In the genomic region with DNA sequence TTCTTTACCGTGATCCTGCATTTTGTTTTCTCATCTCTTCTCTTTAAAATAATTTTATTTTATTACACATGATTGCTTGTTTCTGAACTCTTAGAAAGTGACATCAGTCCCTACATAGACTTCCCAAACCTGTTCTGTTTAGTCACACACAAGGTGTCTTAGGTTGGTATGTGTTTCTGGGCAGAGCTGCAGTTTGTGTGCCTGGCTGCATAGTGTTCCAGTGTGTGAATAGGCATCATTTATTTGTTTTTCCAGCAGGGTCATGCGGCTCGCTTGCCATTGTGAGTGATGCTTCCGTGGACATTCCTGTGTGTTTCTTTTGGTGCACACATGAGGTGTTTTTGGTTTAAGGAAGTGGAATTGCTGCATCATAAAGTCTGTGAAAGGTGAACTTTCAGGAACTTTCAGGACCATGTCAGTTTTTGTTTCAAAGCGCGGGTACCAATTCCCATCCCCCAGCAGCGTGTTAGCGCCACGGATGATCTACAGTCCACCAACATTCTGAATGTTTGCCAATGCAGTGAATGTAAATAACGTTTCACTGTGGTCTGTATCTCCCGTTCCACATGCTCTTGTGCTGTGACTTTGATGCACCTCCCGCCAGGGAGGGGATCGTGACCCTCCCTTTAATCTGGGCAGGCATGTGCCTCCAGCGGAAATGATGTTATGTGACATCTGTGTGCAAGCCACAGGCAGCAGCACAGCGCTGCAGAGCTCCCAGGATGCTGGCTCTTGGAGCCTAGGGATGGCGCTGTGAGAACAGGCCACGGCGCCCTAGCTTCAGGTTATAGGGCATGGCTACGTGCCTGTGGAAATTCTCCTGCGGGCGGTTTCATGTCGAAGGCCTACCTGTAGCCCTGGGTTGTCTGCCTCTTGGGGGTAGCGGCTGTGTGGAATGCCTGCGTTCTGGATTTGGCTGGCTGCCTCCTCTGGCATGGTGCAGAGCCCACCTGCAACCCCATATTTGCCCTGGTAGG, we compare ENCODE assay signal across 20 cellular contexts.
DNase-seq lines count a peak whose midpoint lies in the region; ATAC-seq and TF ChIP-seq lines count a peak whose summit lies in the region.
"Had no signal": no experiment of that assay in that cellular context is flagged by ENCODE, and none has a peak within 500 bp of the region (broad histone marks: within the 10 kb centered on the region; RNA-seq: fewer than 3 reads in every experiment).

No MANE protein-coding gene starts in this region.

- H3K36me3 ChIP-seq in SK-N-SH (replicated peaks in 1 of 2; ENCODE audit: control insufficient read depth in 1 of 2, insufficient read depth in 2 of 2, low read length in 1 of 2): peaks cover 0 to 6% of the 10 kb centered on the region in 2 experiments
- H3K36me3 ChIP-seq: pancreas, upper lobe of left lung had no signal

- no peak for ATAC-seq in SK-N-SH treated with all-trans-retinoic acid at 6 μM for 48 hours
- ATAC-seq in esophagus mucosa: peak; percentile 53
- no peak for ATAC-seq in HG02642 (IDR thresholded peaks at IDR 0.05; ENCODE audit: poor library complexity, unreplicated experiment)
- ATAC-seq in Right ventricle myocardium inferior: no peak
- ATAC-seq in activated CD8-positive, alpha-beta T cell treated with anti-CD3 and anti-CD28 coated beads, Interleukin-2, amount 10 ng/mL, durations not matched to agents 7 days and 5 days: no peak
- ATAC-seq: pancreas; stimulated activated naive CD8-positive, alpha-beta T cell treated with anti-CD3 and anti-CD28 coated beads, Interleukin-15, Interleukin-2, amounts not matched to agents 100 U/mL and 50 U/mL, for 24 hours had no signal

- no peak overlapping the region for H3K9ac ChIP-seq in SK-N-SH

- H3K79me2 ChIP-seq in SK-N-SH (ENCODE audit: insufficient read depth): no peaks in the 10 kb centered on the region

- CTCF ChIA-PET in SK-N-SH (lab: Yijun Ruan, JAX): interaction anchor here (0.9 to 1.3 kb wide), 2 partner anchors 43 to 281 kb away, joined by 4 to 5 read pairs; no protein-coding TSS in a partner anchor
- CTCF ChIA-PET in activated CD8-positive, alpha-beta T cell treated with anti-CD3 and anti-CD28 coated beads, Interleukin-2, amount 10 ng/mL, durations not matched to agents 7 days and 5 days (lab: Charles Lee): no interaction called here

- H3F3A ChIP-seq in SK-N-SH (replicated peaks; ENCODE audit: insufficient read depth): no peaks in the 10 kb centered on the region

- H3K4me3 Mint-ChIP-seq in activated CD8-positive, alpha-beta T cell treated with anti-CD3 and anti-CD28 coated beads, Interleukin-2, amount 10 ng/mL, durations not matched to agents 7 days and 5 days: no peak overlapping the region

- 86% methylated on average over 16 of the region's 24 CpGs for WGBS in SK-N-SH (ENCODE audit: low lambda C conversion rate)

- H3K4me3 ChIP-seq in SK-N-SH (ENCODE audit: low read depth in 2 of 2, low read length in 1 of 2): no peak overlapping the region
- H3K4me3 ChIP-seq: lung, pancreas, upper lobe of left lung had no signal

- no peak for TF ChIP-seq EP300 in SK-N-SH (IDR thresholded peaks at IDR 0.05; ENCODE audit: borderline replicate concordance in 1 of 2, low read depth in 1 of 2, low read length in 1 of 2)

- POLR2A ChIA-PET in SK-N-SH (lab: Yijun Ruan, JAX): interaction anchor here (0.6 kb wide), 1 partner anchor 615 kb away, joined by 4 read pairs; no protein-coding TSS in a partner anchor
- POLR2A ChIA-PET in activated CD8-positive, alpha-beta T cell treated with anti-CD3 and anti-CD28 coated beads, Interleukin-2, amount 10 ng/mL, durations not matched to agents 7 days and 5 days (lab: Charles Lee): no interaction called here

- intact Hi-C loops in Right ventricle myocardium inferior (cut with DNase I): no loop called here

- H3K4me1 Mint-ChIP-seq in activated CD8-positive, alpha-beta T cell treated with anti-CD3 and anti-CD28 coated beads, Interleukin-2, amount 10 ng/mL, durations not matched to agents 7 days and 5 days (ENCODE audit: low read depth): no peaks in the 10 kb centered on the region

- H3K9me2 ChIP-seq in SK-N-SH: no peaks in the 10 kb centered on the region

- H3K4me1 ChIP-seq in SK-N-SH (ENCODE audit: control insufficient read depth in 1 of 2, insufficient read depth in 2 of 2, low read depth in 1 of 2, low read length in 1 of 2): peaks cover 0 to 44% of the 10 kb centered on the region in 2 experiments; a peak in 1 of 4 replicates
- H3K4me1 ChIP-seq: pancreas, upper lobe of left lung had no signal

- DNase-seq in SK-N-SH: no peak
- DNase-seq in substantia nigra (lab: John Stamatoyannopoulos, UW): no peak
- DNase-seq in Right ventricle myocardium inferior (ENCODE audit: missing footprints): no peak
- no peak for DNase-seq in activated CD8-positive, alpha-beta T cell treated with anti-CD3 and anti-CD28 coated beads, Interleukin-2, amount 10 ng/mL, durations not matched to agents 7 days and 5 days
- DNase-seq: activated CD4-positive, alpha-beta T cell treated with anti-CD3 and anti-CD28 coated beads for 48 hours; activated CD8-positive, alpha-beta memory T cell treated with anti-CD3 and anti-CD28 coated beads, Interleukin-2, amount 50 U/mL, for 4 hours; activated gamma-delta T cell treated with Interleukin-2 at 50 U/mL for 16 hours; Calu3; central memory CD4-positive, alpha-beta T cell; effector memory CD4-positive, alpha-beta T cell; NCI-H1694 treated with DMSO at 0.1 percent for 48 hours; NCI-H226; pancreas; stimulated activated naive CD8-positive, alpha-beta T cell treated with anti-CD3 and anti-CD28 coated beads, Interleukin-15, Interleukin-2, amounts not matched to agents 100 U/mL and 50 U/mL, for 24 hours; upper lobe of left lung had no signal

- no peaks in the 10 kb centered on the region for H3K27me3 ChIP-seq in SK-N-SH (ENCODE audit: insufficient read depth)
- H3K27me3 ChIP-seq: pancreas, upper lobe of left lung had no signal

- H3K27ac Mint-ChIP-seq in activated CD8-positive, alpha-beta T cell treated with anti-CD3 and anti-CD28 coated beads, Interleukin-2, amount 10 ng/mL, durations not matched to agents 7 days and 5 days: no peak overlapping the region

- peaks cover 5% of the 10 kb centered on the region for H3K27me3 Mint-ChIP-seq in activated CD8-positive, alpha-beta T cell treated with anti-CD3 and anti-CD28 coated beads, Interleukin-2, amount 10 ng/mL, durations not matched to agents 7 days and 5 days (ENCODE audit: low read depth)

- no peaks in the 10 kb centered on the region for H4K20me1 ChIP-seq in SK-N-SH (ENCODE audit: insufficient read depth)

- H2AFZ ChIP-seq in SK-N-SH (ENCODE audit: low read depth): no peak overlapping the region

- peaks cover 5% of the 10 kb centered on the region for H3K9me3 Mint-ChIP-seq in activated CD8-positive, alpha-beta T cell treated with anti-CD3 and anti-CD28 coated beads, Interleukin-2, amount 10 ng/mL, durations not matched to agents 7 days and 5 days (ENCODE audit: insufficient read depth)

- H3K9me3 ChIP-seq in SK-N-SH: peaks cover 8% of the 10 kb centered on the region; the same call in 1 of the 2 replicates
- H3K9me3 ChIP-seq: pancreas had no signal

- H3K27ac ChIP-seq in SK-N-SH (ENCODE audit: low read depth in 2 of 2, low read length in 1 of 2) (peak overlapping the region in 1 of 2 experiments; percentile 67; a peak in 1 of 4 replicates), VCaP (peak overlapping the region; percentile 34; the same call in 1 of the 2 replicates), substantia nigra (ENCODE audit: low read depth, low read length, poor library complexity, severe bottlenecking) (peak overlapping the region; percentile 72)
- H3K27ac ChIP-seq: pancreas, upper lobe of left lung had no signal

- TF ChIP-seq RAD21 in SK-N-SH (IDR thresholded peaks at IDR 0.05; ENCODE audit: low read length): 0 out of 2 replicates have a peak, but pooled peaks have one; percentile 12

- H3K36me3 Mint-ChIP-seq in activated CD8-positive, alpha-beta T cell treated with anti-CD3 and anti-CD28 coated beads, Interleukin-2, amount 10 ng/mL, durations not matched to agents 7 days and 5 days (ENCODE audit: low read depth): no peaks in the 10 kb centered on the region

- TF ChIP-seq CTCF in SK-N-SH (IDR thresholded peaks at IDR 0.05): no peak
- no peak for TF ChIP-seq CTCF in VCaP (conservative IDR thresholded peaks at IDR 0.05)

- no peak overlapping the region for H3K4me2 ChIP-seq in SK-N-SH

TF ChIP-seq in SK-N-SH, 30 proteins besides CTCF, POLR2A, EP300 and RAD21 (continues in another document):
- TF ChIP-seq, protein P1, sequence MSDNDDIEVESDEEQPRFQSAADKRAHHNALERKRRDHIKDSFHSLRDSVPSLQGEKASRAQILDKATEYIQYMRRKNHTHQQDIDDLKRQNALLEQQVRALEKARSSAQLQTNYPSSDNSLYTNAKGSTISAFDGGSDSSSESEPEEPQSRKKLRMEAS (IDR thresholded peaks at IDR 0.05; ENCODE audit: low read depth): no peak
- TF ChIP-seq RXRA (IDR thresholded peaks at IDR 0.05; ENCODE audit: borderline replicate concordance, low read depth) (no peak), NRF1 (IDR thresholded peaks at IDR 0.05; ENCODE audit: low read depth, low read length) (no peak), GATA2 (CRISPR knock-in tag; IDR thresholded peaks at IDR 0.05) (no peak), FOXJ3 (CRISPR knock-in tag; IDR thresholded peaks at IDR 0.05) (no peak)
- TF ChIP-seq, protein P2, sequence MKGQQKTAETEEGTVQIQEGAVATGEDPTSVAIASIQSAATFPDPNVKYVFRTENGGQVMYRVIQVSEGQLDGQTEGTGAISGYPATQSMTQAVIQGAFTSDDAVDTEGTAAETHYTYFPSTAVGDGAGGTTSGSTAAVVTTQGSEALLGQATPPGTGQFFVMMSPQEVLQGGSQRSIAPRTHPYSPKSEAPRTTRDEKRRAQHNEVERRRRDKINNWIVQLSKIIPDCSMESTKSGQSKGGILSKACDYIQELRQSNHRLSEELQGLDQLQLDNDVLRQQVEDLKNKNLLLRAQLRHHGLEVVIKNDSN (IDR thresholded peaks at IDR 0.05; ENCODE audit: borderline replicate concordance, low read depth): no peak

TF ChIP-seq in SK-N-SH treated with all-trans-retinoic acid at 6 μM for 48 hours, 23 proteins besides CTCF, POLR2A, EP300 and RAD21 (continues in another document):
- TF ChIP-seq RARB (CRISPR knock-in tag; IDR thresholded peaks at IDR 0.05): no peak
- no peak for TF ChIP-seq ZNF70 (CRISPR knock-in tag; IDR thresholded peaks at IDR 0.05)
- no peak for TF ChIP-seq ARNTL (CRISPR knock-in tag; IDR thresholded peaks at IDR 0.05; ENCODE audit: borderline replicate concordance, low read depth)
- TF ChIP-seq, protein P3, sequence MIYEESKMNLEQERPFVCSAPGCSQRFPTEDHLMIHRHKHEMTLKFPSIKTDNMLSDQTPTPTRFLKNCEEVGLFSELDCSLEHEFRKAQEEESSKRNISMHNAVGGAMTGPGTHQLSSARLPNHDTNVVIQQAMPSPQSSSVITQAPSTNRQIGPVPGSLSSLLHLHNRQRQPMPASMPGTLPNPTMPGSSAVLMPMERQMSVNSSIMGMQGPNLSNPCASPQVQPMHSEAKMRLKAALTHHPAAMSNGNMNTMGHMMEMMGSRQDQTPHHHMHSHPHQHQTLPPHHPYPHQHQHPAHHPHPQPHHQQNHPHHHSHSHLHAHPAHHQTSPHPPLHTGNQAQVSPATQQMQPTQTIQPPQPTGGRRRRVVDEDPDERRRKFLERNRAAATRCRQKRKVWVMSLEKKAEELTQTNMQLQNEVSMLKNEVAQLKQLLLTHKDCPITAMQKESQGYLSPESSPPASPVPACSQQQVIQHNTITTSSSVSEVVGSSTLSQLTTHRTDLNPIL (CRISPR knock-in tag; IDR thresholded peaks at IDR 0.05; ENCODE audit: low read depth): no peak
- TF ChIP-seq ZFP3 (CRISPR knock-in tag; IDR thresholded peaks at IDR 0.05): no peak
- TF ChIP-seq SNAI2 (CRISPR knock-in tag; IDR thresholded peaks at IDR 0.05): no peak
